Comparison of ENCODE assay signal across 9 cellular contexts in genomic region chr5:2249442-2249841, GRCh38.
"Had no signal": no experiment of that assay in that cellular context is flagged by ENCODE, and none has a peak within 500 bp of the region (broad histone marks: within the 10 kb centered on the region; RNA-seq: fewer than 3 reads in every experiment).

No MANE protein-coding gene starts in this region.

- DNase-seq: GM23248, GOT3, H7, HFFc6 had no signal

- H3K27ac Mint-ChIP-seq: HFFc6, IgD-negative memory B cell had no signal

- H3K4me3 Mint-ChIP-seq: HFFc6, IgD-negative memory B cell had no signal

- H3K36me3 ChIP-seq: HAP-1 had no signal

- H3K27ac ChIP-seq: GM23248, HL-60 had no signal

- H3K9me3 ChIP-seq: HAP-1 had no signal

- H3K36me3 Mint-ChIP-seq: IgD-negative memory B cell had no signal

- H3K4me3 ChIP-seq: GM23248, HAP-1 had no signal

- H3K27me3 Mint-ChIP-seq: IgD-negative memory B cell had no signal

- ATAC-seq: HCT116, HepG2 had no signal

- H3K9ac ChIP-seq: GM23248 had no signal

- H3K4me1 Mint-ChIP-seq: IgD-negative memory B cell had no signal

- H3K4me1 ChIP-seq: HAP-1 had no signal
